In the genomic region with DNA sequence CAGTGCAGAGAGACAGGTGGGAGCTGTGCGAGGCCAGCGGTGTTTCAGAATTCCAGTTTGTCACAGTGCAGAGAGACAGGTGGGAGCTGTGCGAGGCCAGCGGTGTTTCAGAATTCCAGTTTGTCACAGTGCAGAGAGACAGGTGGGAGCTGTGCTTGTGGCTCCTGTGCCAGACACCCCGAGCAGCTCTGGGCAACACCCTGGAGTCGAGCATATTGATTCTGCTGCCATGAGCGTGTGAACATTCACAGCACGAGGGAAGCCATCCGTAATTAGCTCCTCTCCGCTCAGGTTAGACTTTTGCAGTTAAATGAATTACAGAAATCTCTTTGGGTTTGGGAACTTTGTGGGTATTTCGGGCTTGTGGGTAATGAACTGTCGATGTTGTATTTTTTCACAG, we compare ENCODE assay signal across 3 cellular contexts. TPM values are rescaled to one million over a fixed set of nuclear protein-coding genes. Genes with fewer than 3 reads are reported as not detected.
"Had no signal": no experiment of that assay in that cellular context is flagged by ENCODE, and none has a peak within 500 bp of the region (broad histone marks: within the 10 kb centered on the region; RNA-seq: fewer than 3 reads in every experiment).

No MANE protein-coding gene starts in this region.

RNA-seq across cellular contexts. Expression of a gene that starts 11.7 kb away (rescaled TPM):
- total RNA-seq: OCI-LY7 had no signal
- polyA plus RNA-seq: IgD-negative memory B cell, K562 had no signal
